In genomic region chr17:41915020-41915419, GRCh38 we compare ENCODE assay signal across 17 cellular contexts. TPM values are rescaled to one million over a fixed set of nuclear protein-coding genes. Genes with fewer than 3 reads are reported as not detected.
DNase-seq lines count a peak whose midpoint lies in the region; ATAC-seq and TF ChIP-seq lines count a peak whose summit lies in the region.
"Had no signal": no experiment of that assay in that cellular context is flagged by ENCODE, and none has a peak within 500 bp of the region (broad histone marks: within the 10 kb centered on the region; RNA-seq: fewer than 3 reads in every experiment).

No MANE protein-coding gene starts in this region.

- H3K4me3 Mint-ChIP-seq in CD4-positive, CD25-positive, alpha-beta regulatory T cell: peak overlapping the region in 3 of 4 donors; percentile 16 to 76 (median 54)
- H3K4me3 Mint-ChIP-seq in nephron: peak overlapping the region; percentile 41 to 61 (median 46)

- peaks cover 35% of the 10 kb centered on the region for H3K36me3 ChIP-seq in CD4-positive, CD25-positive, alpha-beta regulatory T cell (ENCODE audit: control insufficient read depth, insufficient read depth, low read length)
- peaks cover 51% of the 10 kb centered on the region for H3K36me3 ChIP-seq in HUES64 (ENCODE audit: insufficient read depth, low read length)
- peaks cover 39% of the 10 kb centered on the region for H3K36me3 ChIP-seq in brain microvascular endothelial cell (replicated peaks)
- peaks cover 2 to 39% (median 36%) of the 10 kb centered on the region in 9 donors for H3K36me3 ChIP-seq in heart left ventricle

- peaks cover 18 to 45% (median 30%) of the 10 kb centered on the region in 4 donors for H3K4me1 Mint-ChIP-seq in CD4-positive, CD25-positive, alpha-beta regulatory T cell
- H3K4me1 Mint-ChIP-seq in nephron: peaks cover 45% of the 10 kb centered on the region

- intact Hi-C loops in heart left ventricle (cut with DNase I): no loop called here

- H3K27me3 Mint-ChIP-seq in CD4-positive, CD25-positive, alpha-beta regulatory T cell: no peaks in the 10 kb centered on the region
- peaks cover 5% of the 10 kb centered on the region for H3K27me3 Mint-ChIP-seq in nephron (ENCODE audit: low read depth)
- H3K27me3 Mint-ChIP-seq: naive B cell had no signal

- WGBS in HUES64: 94% methylated on average over 5 of the region's 5 CpGs
- WGBS in heart left ventricle, 4 donors: 87 to 91% (median 90%) methylated on average over 5 of the region's 5 CpGs

- no peak for ATAC-seq in CD4-positive, CD25-positive, alpha-beta regulatory T cell (ENCODE audit: low read depth in 2 of 2)
- no peak for ATAC-seq in heart left ventricle
- no peak for ATAC-seq in GM19324 (IDR thresholded peaks at IDR 0.05; ENCODE audit: low FRiP score, unreplicated experiment)
- ATAC-seq: body of pancreas, left ventricle myocardium superior had no signal

- DNase-seq in CD4-positive, CD25-positive, alpha-beta regulatory T cell: no peak
- no peak for DNase-seq in brain microvascular endothelial cell
- no peak for DNase-seq in T1000 (lab: John Stamatoyannopoulos, UW)
- DNase-seq in heart left ventricle: no peak
- no peak for DNase-seq in GOT3 (lab: John Stamatoyannopoulos, UW)
- DNase-seq: activated effector memory CD4-positive, alpha-beta T cell treated with anti-CD3 and anti-CD28 coated beads, Interleukin-2, amount 50 U/mL, for 16 hours; DMS79; hypothalamus; left ventricle myocardium superior; naive B cell; NCI-H187; NCI-H510A treated with DMSO at 0.1 percent for 48 hours; OCI-M1 had no signal

- TF ChIP-seq CTCF in brain microvascular endothelial cell (IDR thresholded peaks at IDR 0.05; ENCODE audit: low read depth, low read length, missing control alignments) (no peak), nephron (IDR thresholded peaks at IDR 0.05; ENCODE audit: unreplicated experiment in 3 of 3) (no peak), heart left ventricle (IDR thresholded peaks at IDR 0.05) (no peak)

- H3K9ac ChIP-seq in HUES64 (ENCODE audit: low read depth, low read length): no peak overlapping the region

- no peaks in the 10 kb centered on the region for H3K27me3 ChIP-seq in CD4-positive, CD25-positive, alpha-beta regulatory T cell (ENCODE audit: control insufficient read depth, insufficient read depth, low read length)
- H3K27me3 ChIP-seq in HUES64 (ENCODE audit: insufficient read depth, low read length) (no peaks in the 10 kb centered on the region), brain microvascular endothelial cell (replicated peaks) (no peaks in the 10 kb centered on the region), heart left ventricle (no peaks in the 10 kb centered on the region)
- H3K27me3 ChIP-seq: body of pancreas had no signal

- H3K4me3 ChIP-seq in CD4-positive, CD25-positive, alpha-beta regulatory T cell (ENCODE audit: low read depth, low read length): no peak overlapping the region
- H3K4me3 ChIP-seq in HUES64 (ENCODE audit: low read length) (peak overlapping the region; percentile 29; the same call in 1 of the 2 replicates), brain microvascular endothelial cell (ENCODE audit: low read depth, low read length) (peak overlapping the region; percentile 30), heart left ventricle (no peak overlapping the region)
- H3K4me3 ChIP-seq: body of pancreas had no signal

- H3K36me3 Mint-ChIP-seq in CD4-positive, CD25-positive, alpha-beta regulatory T cell: peaks cover 18% of the 10 kb centered on the region
- H3K36me3 Mint-ChIP-seq in nephron (ENCODE audit: low read depth): peaks cover 31% of the 10 kb centered on the region

- H3K4me1 ChIP-seq in CD4-positive, CD25-positive, alpha-beta regulatory T cell (ENCODE audit: control insufficient read depth, insufficient read depth, low read length, poor library complexity, severe bottlenecking): peaks cover 39% of the 10 kb centered on the region
- H3K4me1 ChIP-seq in HUES64 (ENCODE audit: insufficient read depth, low read length): peaks cover 37% of the 10 kb centered on the region
- peaks cover 0 to 38% (median 29%) of the 10 kb centered on the region in 12 donors for H3K4me1 ChIP-seq in heart left ventricle

- no peak for TF ChIP-seq POLR2A in heart left ventricle (IDR thresholded peaks at IDR 0.05)

- H3K27ac Mint-ChIP-seq in CD4-positive, CD25-positive, alpha-beta regulatory T cell: peak overlapping the region in 1 of 3 donors; percentile 44
- H3K27ac Mint-ChIP-seq in nephron: peak overlapping the region; percentile 15 to 62 (median 27)

- H3K27ac ChIP-seq in CD4-positive, CD25-positive, alpha-beta regulatory T cell (ENCODE audit: insufficient read depth, low read length, poor library complexity, severe bottlenecking): no peak overlapping the region
- H3K27ac ChIP-seq in HUES64 (ENCODE audit: low read depth, low read length): 0 out of 2 replicates have a peak overlapping the region, but pooled peaks have one; percentile 18
- no peak overlapping the region for H3K27ac ChIP-seq in brain microvascular endothelial cell
- H3K27ac ChIP-seq in heart left ventricle: no peak overlapping the region

- in situ Hi-C loops in brain microvascular endothelial cell (cut with HindIII; ENCODE audit: low pct_ligation_motif_present, low sequenced_read_pairs): no loop called here

- no peaks in the 10 kb centered on the region for H3K9me3 ChIP-seq in CD4-positive, CD25-positive, alpha-beta regulatory T cell (ENCODE audit: control insufficient read depth in 2 of 2, low read length in 2 of 2)
- H3K9me3 ChIP-seq in HUES64 (ENCODE audit: insufficient read depth, low read depth, low read length) (no peaks in the 10 kb centered on the region), heart left ventricle (no peaks in the 10 kb centered on the region)
- H3K9me3 ChIP-seq: body of pancreas had no signal

- H3K9me3 Mint-ChIP-seq in CD4-positive, CD25-positive, alpha-beta regulatory T cell: no peaks in the 10 kb centered on the region
- H3K9me3 Mint-ChIP-seq in nephron: no peaks in the 10 kb centered on the region
- H3K9me3 Mint-ChIP-seq: naive B cell had no signal

RNA-seq across cellular contexts. Expression of gene ACLY, which starts 3.7 kb away (rescaled TPM):
- 76.3 TPM for total RNA-seq in CD4-positive, CD25-positive, alpha-beta regulatory T cell
- 10 to 100 TPM; 50.3 to 56.8 (median 55.6) TPM for polyA plus RNA-seq in CD4-positive, CD25-positive, alpha-beta regulatory T cell
- 225 TPM for polyA plus RNA-seq in HUES64 (2013, experiment 1 of 2)
- 234 TPM for polyA plus RNA-seq in HUES64 (2013, experiment 2 of 2)
- total RNA-seq in heart left ventricle: 10 to 100 TPM; 18.2 to 55.5 (median 34.7) TPM
- 10 to 100 TPM in 1 of 2 donors, 1 to 10 TPM in 1; 8.3 to 39.7 TPM for polyA plus RNA-seq in heart left ventricle

RNA-seq across cellular contexts. Expression of gene ODAD4, which starts 15.4 kb away (rescaled TPM):
- not detected for total RNA-seq in CD4-positive, CD25-positive, alpha-beta regulatory T cell
- under 1 TPM in 3 of 4 donors, not detected in 1; 0.14 to 0.28 (median 0.15) TPM for polyA plus RNA-seq in CD4-positive, CD25-positive, alpha-beta regulatory T cell
- polyA plus RNA-seq in HUES64 (2013, experiment 1 of 2): 1.00 TPM
- polyA plus RNA-seq in HUES64 (2013, experiment 2 of 2): 2.3 TPM
- total RNA-seq in heart left ventricle: under 1 TPM in 8 of 9 donors, not detected in 1; 0.38 to 0.96 (median 0.73) TPM
- 1 to 10 TPM in 1 of 2 donors, under 1 TPM in 1; 0.69 to 1.2 TPM for polyA plus RNA-seq in heart left ventricle

RNA-seq across cellular contexts. Expression of gene KLHL11, which starts 49.8 kb away (rescaled TPM):
- total RNA-seq in CD4-positive, CD25-positive, alpha-beta regulatory T cell: 21.7 TPM
- 10 to 100 TPM in 1 of 4 donors, 1 to 10 TPM in 3; 5.4 to 11.5 (median 6.7) TPM for polyA plus RNA-seq in CD4-positive, CD25-positive, alpha-beta regulatory T cell
- 4.4 TPM for polyA plus RNA-seq in HUES64 (2013, experiment 1 of 2)
- 3.2 TPM for polyA plus RNA-seq in HUES64 (2013, experiment 2 of 2)
- total RNA-seq in heart left ventricle: 1 to 10 TPM; 2.3 to 5.9 (median 3.6) TPM
- polyA plus RNA-seq in heart left ventricle: 1 to 10 TPM; 1.1 to 1.9 TPM

RNA-seq across cellular contexts. Expression of gene CNP, which starts 51.6 kb away (rescaled TPM):
- total RNA-seq in CD4-positive, CD25-positive, alpha-beta regulatory T cell: 27.7 TPM
- 10 to 100 TPM; 26.9 to 44.3 (median 34.1) TPM for polyA plus RNA-seq in CD4-positive, CD25-positive, alpha-beta regulatory T cell
- 39.6 TPM for polyA plus RNA-seq in HUES64 (2013, experiment 1 of 2)
- polyA plus RNA-seq in HUES64 (2013, experiment 2 of 2): 43.6 TPM
- 10 to 100 TPM; 23.3 to 49.1 (median 27.5) TPM for total RNA-seq in heart left ventricle
- polyA plus RNA-seq in heart left ventricle: 10 to 100 TPM; 19.3 to 31.6 TPM

Comparison
In these comparisons a context has a peak if more than half of its experiments do, and no peak if none do; other contexts are left out.
1. H3K4me3 ChIP-seq: peak in HUES64 (single experiment) and brain microvascular endothelial cell (single experiment); none in CD4-positive, CD25-positive, alpha-beta regulatory T cell (single experiment) and heart left ventricle (0 of 12).